28 cellular contexts compared by ENCODE assay signal in genomic region chr13:111479412-111479811, GRCh38.
"Had no signal": no experiment of that assay in that cellular context is flagged by ENCODE, and none has a peak within 500 bp of the region (broad histone marks: within the 10 kb centered on the region; RNA-seq: fewer than 3 reads in every experiment).

No MANE protein-coding gene starts in this region.

- H3K9me3 Mint-ChIP-seq: activated CD4-positive, alpha-beta T cell treated with anti-CD3 and anti-CD28 coated beads, Interleukin-2, amount 10 ng/mL, durations not matched to agents 24 days and 14 days; activated naive CD8-positive, alpha-beta T cell treated with anti-CD3 and anti-CD28 coated beads for 36 hours; activated T-cell treated with anti-CD3 and anti-CD28 coated beads, Interleukin-2, amount 50 U/mL, for 72 hours; activated T-helper 17 cell treated with anti-CD3 and anti-CD28 coated beads, Interleukin-2, amount 50 U/mL, for 72 hours had no signal

- H3K27me3 ChIP-seq: brain microvascular endothelial cell had no signal

- H3K27me3 Mint-ChIP-seq: activated CD4-positive, alpha-beta T cell treated with anti-CD3 and anti-CD28 coated beads, Interleukin-2, amount 10 ng/mL, durations not matched to agents 24 days and 14 days; activated naive CD8-positive, alpha-beta T cell treated with anti-CD3 and anti-CD28 coated beads for 36 hours; activated T-helper 17 cell treated with anti-CD3 and anti-CD28 coated beads, Interleukin-2, amount 50 U/mL, for 72 hours had no signal

- H3K4me3 Mint-ChIP-seq: activated CD4-positive, alpha-beta T cell treated with anti-CD3 and anti-CD28 coated beads, Interleukin-2, amount 10 ng/mL, durations not matched to agents 24 days and 14 days; activated CD8-positive, alpha-beta T cell treated with anti-CD3 and anti-CD28 coated beads, Interleukin-2, amount 10 ng/mL, durations not matched to agents 7 days and 5 days; activated naive CD8-positive, alpha-beta T cell treated with anti-CD3 and anti-CD28 coated beads for 36 hours; activated T-cell treated with anti-CD3 and anti-CD28 coated beads, Interleukin-2, amount 50 U/mL, for 72 hours; activated T-helper 17 cell treated with anti-CD3 and anti-CD28 coated beads, Interleukin-2, amount 50 U/mL, for 72 hours had no signal

- H3K9ac ChIP-seq: KMS-11 had no signal

- H3K4me3 ChIP-seq: SJCRH30, SK-N-MC had no signal

- H3K9me3 ChIP-seq: SJCRH30 had no signal

- H3K36me3 Mint-ChIP-seq: activated naive CD8-positive, alpha-beta T cell treated with anti-CD3 and anti-CD28 coated beads for 36 hours had no signal

- DNase-seq: activated CD4-positive, alpha-beta T cell treated with anti-CD3 and anti-CD28 coated beads, Interleukin-2, amount 10 ng/mL, durations not matched to agents 24 days and 14 days; activated CD4-positive, alpha-beta T cell treated with anti-CD3 and anti-CD28 coated beads, Interleukin-2, amount 50 U/mL, for 4 hours; activated CD4-positive, CD25-positive, alpha-beta regulatory T cell; activated CD8-positive, alpha-beta T cell treated with anti-CD3 and anti-CD28 coated beads, Interleukin-2, amount 10 ng/mL, durations not matched to agents 7 days and 5 days; activated effector memory CD4-positive, alpha-beta T cell treated with anti-CD3 and anti-CD28 coated beads, Interleukin-2, amount 50 U/mL, for 16 hours; activated naive CD4-positive, alpha-beta T cell; activated naive CD4-positive, alpha-beta T cell treated with anti-CD3 and anti-CD28 coated beads, Interleukin-2, amount 50 U/mL, for 16 hours; activated naive CD8-positive, alpha-beta T cell treated with anti-CD3 and anti-CD28 coated beads for 36 hours; activated T-cell treated with anti-CD3 and anti-CD28 coated beads, Interleukin-2, amount 50 U/mL, for 72 hours; amniotic stem cell; aorta; brain microvascular endothelial cell; central memory CD4-positive, alpha-beta T cell; MM.1S; MV-4-11; NCI-H1092; NCI-H1436 treated with DMSO at 0.1 percent for 48 hours; NCI-H1694 treated with DMSO at 0.1 percent for 48 hours; NCI-H2029; NCI-H345; NCI-H524 treated with DMSO at 0.1 percent for 48 hours; SHP77; SJCRH30; T1000; WERI-Rb-1 had no signal

- H3K27ac ChIP-seq: brain microvascular endothelial cell, KMS-11, SJCRH30, SK-N-MC, WERI-Rb-1 had no signal

- H3K4me2 ChIP-seq: KMS-11 had no signal

- H3K4me1 Mint-ChIP-seq: activated CD4-positive, alpha-beta T cell treated with anti-CD3 and anti-CD28 coated beads, Interleukin-2, amount 10 ng/mL, durations not matched to agents 24 days and 14 days; activated naive CD8-positive, alpha-beta T cell treated with anti-CD3 and anti-CD28 coated beads for 36 hours; activated T-helper 17 cell treated with anti-CD3 and anti-CD28 coated beads, Interleukin-2, amount 50 U/mL, for 72 hours had no signal

- H3K4me1 ChIP-seq: SJCRH30 had no signal

- H3K27ac Mint-ChIP-seq: activated CD4-positive, alpha-beta T cell treated with anti-CD3 and anti-CD28 coated beads, Interleukin-2, amount 10 ng/mL, durations not matched to agents 24 days and 14 days; activated CD8-positive, alpha-beta T cell treated with anti-CD3 and anti-CD28 coated beads, Interleukin-2, amount 10 ng/mL, durations not matched to agents 7 days and 5 days; activated naive CD8-positive, alpha-beta T cell treated with anti-CD3 and anti-CD28 coated beads for 36 hours; activated T-cell treated with anti-CD3 and anti-CD28 coated beads, Interleukin-2, amount 50 U/mL, for 72 hours; activated T-helper 17 cell treated with anti-CD3 and anti-CD28 coated beads, Interleukin-2, amount 50 U/mL, for 72 hours had no signal

- H3K36me3 ChIP-seq: brain microvascular endothelial cell, SJCRH30, WERI-Rb-1 had no signal
